Comparison of ENCODE assay signal across 15 cellular contexts in the genomic region with DNA sequence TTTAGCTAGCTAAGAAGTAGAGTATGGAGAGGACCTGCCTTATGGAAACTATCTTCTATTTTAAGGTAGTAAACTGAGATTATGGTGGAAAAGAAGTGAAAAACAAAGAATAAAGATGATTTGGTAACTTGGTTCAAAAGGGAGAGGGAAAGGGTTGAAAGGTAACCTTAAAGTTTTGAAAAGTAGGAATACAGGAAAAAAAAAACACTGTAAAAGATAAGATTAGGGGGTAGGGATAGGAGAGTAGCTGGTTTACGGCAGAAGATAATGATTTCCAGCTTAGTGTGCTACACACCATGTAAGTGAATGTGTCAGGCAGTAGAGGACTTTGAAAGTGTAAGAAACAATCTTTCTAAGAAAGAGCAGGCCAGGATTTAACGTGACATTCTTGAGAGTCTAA. TPM values are rescaled to one million over a fixed set of nuclear protein-coding genes. Genes with fewer than 3 reads are reported as not detected.
A peak's percentile ranks its signal among the peaks of the same experiment; 100 is the strongest.
DNase-seq lines count a peak whose midpoint lies in the region; ATAC-seq and TF ChIP-seq lines count a peak whose summit lies in the region.
"Had no signal": no experiment of that assay in that cellular context is flagged by ENCODE, and none has a peak within 500 bp of the region (broad histone marks: within the 10 kb centered on the region; RNA-seq: fewer than 3 reads in every experiment).

No MANE protein-coding gene starts in this region.

- POLR2A ChIA-PET in SK-N-SH (lab: Yijun Ruan, JAX): no interaction called here

- H3K27ac ChIP-seq in SK-N-SH (ENCODE audit: low read depth in 2 of 2, low read length in 1 of 2): no peak overlapping the region
- 0 out of 2 replicates have a peak overlapping the region, but pooled peaks have one; percentile 8 for H3K27ac ChIP-seq in WERI-Rb-1
- H3K27ac ChIP-seq: KMS-11, Peyer's patch had no signal

- H3K4me1 ChIP-seq in SK-N-SH (ENCODE audit: control insufficient read depth in 1 of 2, insufficient read depth in 2 of 2, low read depth in 1 of 2, low read length in 1 of 2): no peaks in the 10 kb centered on the region
- H3K4me1 ChIP-seq: Peyer's patch had no signal

- H3K27ac Mint-ChIP-seq in memory B cell: peak overlapping the region; percentile 1
- peak overlapping the region; percentile 27 for H3K27ac Mint-ChIP-seq in type B pancreatic cell
- H3K27ac Mint-ChIP-seq in HFFc6: no peak overlapping the region
- H3K27ac Mint-ChIP-seq: CD8-positive, alpha-beta T cell had no signal

- no peak for ATAC-seq in SK-N-SH treated with all-trans-retinoic acid at 6 μM for 48 hours
- no peak for ATAC-seq in memory B cell (ENCODE audit: low read depth)
- ATAC-seq: CD8-positive, alpha-beta T cell; HepG2 had no signal

- H3K4me3 Mint-ChIP-seq in memory B cell: no peak overlapping the region
- no peak overlapping the region for H3K4me3 Mint-ChIP-seq in type B pancreatic cell
- no peak overlapping the region for H3K4me3 Mint-ChIP-seq in HFFc6
- H3K4me3 Mint-ChIP-seq: CD8-positive, alpha-beta T cell had no signal

- H3K9me3 ChIP-seq in SK-N-SH (no peaks in the 10 kb centered on the region), WERI-Rb-1 (ENCODE audit: severe bottlenecking) (no peaks in the 10 kb centered on the region)
- H3K9me3 ChIP-seq: Peyer's patch had no signal

- no peak overlapping the region for H3K9ac ChIP-seq in SK-N-SH
- H3K9ac ChIP-seq: KMS-11 had no signal

- TF ChIP-seq RAD21 in SK-N-SH (IDR thresholded peaks at IDR 0.05; ENCODE audit: low read length): no peak

- no peaks in the 10 kb centered on the region for H3K9me2 ChIP-seq in SK-N-SH

- H3K4me2 ChIP-seq in SK-N-SH: no peak overlapping the region
- H3K4me2 ChIP-seq: KMS-11 had no signal

- no peaks in the 10 kb centered on the region for H3K4me1 Mint-ChIP-seq in memory B cell
- H3K4me1 Mint-ChIP-seq in type B pancreatic cell (ENCODE audit: unreplicated experiment): peaks cover 6% of the 10 kb centered on the region
- H3K4me1 Mint-ChIP-seq in HFFc6 (ENCODE audit: low read depth): no peaks in the 10 kb centered on the region

- WGBS in SK-N-SH (ENCODE audit: low lambda C conversion rate): 73% methylated on average over 2 of the region's 2 CpGs

- 0 out of 2 replicates have a peak overlapping the region, but pooled peaks have one; percentile 27 for H2AFZ ChIP-seq in SK-N-SH (ENCODE audit: low read depth)

- H3K36me3 Mint-ChIP-seq in memory B cell (no peaks in the 10 kb centered on the region), type B pancreatic cell (peaks cover 16% of the 10 kb centered on the region), HFFc6 (ENCODE audit: low read depth) (no peaks in the 10 kb centered on the region)
- H3K36me3 Mint-ChIP-seq: CD8-positive, alpha-beta T cell had no signal

- H3K4me3 ChIP-seq in SK-N-SH (ENCODE audit: low read depth in 2 of 2, low read length in 1 of 2) (no peak overlapping the region), WERI-Rb-1 (ENCODE audit: low read depth, low read length) (no peak overlapping the region)
- H3K4me3 ChIP-seq: Peyer's patch had no signal

- H3K79me2 ChIP-seq in SK-N-SH (ENCODE audit: insufficient read depth): no peaks in the 10 kb centered on the region

- H3K27me3 Mint-ChIP-seq in memory B cell (no peaks in the 10 kb centered on the region), type B pancreatic cell (no peaks in the 10 kb centered on the region), HFFc6 (ENCODE audit: insufficient read depth) (no peaks in the 10 kb centered on the region; the same call in 1 of the 2 replicates)

- H3K9me3 Mint-ChIP-seq in memory B cell (no peaks in the 10 kb centered on the region), type B pancreatic cell (no peaks in the 10 kb centered on the region), HFFc6 (no peaks in the 10 kb centered on the region)
- H3K9me3 Mint-ChIP-seq: CD8-positive, alpha-beta T cell had no signal

- no peaks in the 10 kb centered on the region for H3K27me3 ChIP-seq in SK-N-SH (ENCODE audit: insufficient read depth)
- no peaks in the 10 kb centered on the region for H3K27me3 ChIP-seq in WERI-Rb-1 (ENCODE audit: insufficient read depth, low read depth, severe bottlenecking)
- H3K27me3 ChIP-seq: Peyer's patch had no signal

- CTCF ChIA-PET in SK-N-SH (lab: Yijun Ruan, JAX): interaction anchor here (0.6 to 7.0 kb wide), 8 partner anchors 17 to 482 kb away, joined by 3 to 184 read pairs (median 6); partner anchors contain the start of gene HERC3

- TF ChIP-seq CTCF in SK-N-SH (IDR thresholded peaks at IDR 0.05) (no peak), WERI-Rb-1 (IDR thresholded peaks at IDR 0.05; ENCODE audit: low read depth, low read length) (no peak), type B pancreatic cell (conservative IDR thresholded peaks at IDR 0.05) (no peak), HFFc6 (IDR thresholded peaks at IDR 0.05) (no peak)

- DNase-seq in SK-N-SH: no peak
- no peak for DNase-seq in WERI-Rb-1
- DNase-seq in memory B cell (ENCODE audit: low spot score in 2 of 2): no peak
- DNase-seq in type B pancreatic cell (ENCODE audit: extremely low spot score, unreplicated experiment): no peak
- no peak for DNase-seq in NCI-H2171 treated with DMSO at 0.1 percent for 48 hours (lab: John Stamatoyannopoulos, UW)
- DNase-seq in stimulated activated CD4-positive, alpha-beta T cell treated with anti-CD3 and anti-CD28 coated beads, Interleukin-12 subunit alpha, Interleukin-12 subunit beta, amount 100 ng/mL, for 4 hours: no peak
- DNase-seq in HFFc6: no peak
- DNase-seq: CD8-positive, alpha-beta T cell; NCI-H187 treated with DMSO at 0.1 percent for 48 hours; NCI-H446; NCI-H526 treated with DMSO at 0.1 percent for 48 hours; Peyer's patch had no signal

- H3K36me3 ChIP-seq in SK-N-SH (replicated peaks in 1 of 2; ENCODE audit: control insufficient read depth in 1 of 2, insufficient read depth in 2 of 2, low read length in 1 of 2) (no peaks in the 10 kb centered on the region), WERI-Rb-1 (peaks cover 30% of the 10 kb centered on the region)

- no peak for TF ChIP-seq EP300 in SK-N-SH (IDR thresholded peaks at IDR 0.05; ENCODE audit: borderline replicate concordance in 1 of 2, low read depth in 1 of 2, low read length in 1 of 2)

- no peaks in the 10 kb centered on the region for H3F3A ChIP-seq in SK-N-SH (replicated peaks; ENCODE audit: insufficient read depth)

- H4K20me1 ChIP-seq in SK-N-SH (ENCODE audit: insufficient read depth): no peaks in the 10 kb centered on the region

TF ChIP-seq in SK-N-SH, 30 proteins besides CTCF, POLR2A, EP300 and RAD21 (continues in another document):
- no peak for TF ChIP-seq SIN3A (IDR thresholded peaks at IDR 0.05; ENCODE audit: borderline replicate concordance, low read depth, low read length)
- TF ChIP-seq NFIC (IDR thresholded peaks at IDR 0.05; ENCODE audit: borderline replicate concordance): no peak
- no peak for TF ChIP-seq POLR2AphosphoS5 (IDR thresholded peaks at IDR 0.05; ENCODE audit: low read depth, low read length)

TF ChIP-seq in SK-N-SH treated with all-trans-retinoic acid at 6 μM for 48 hours, 23 proteins besides CTCF, POLR2A, EP300 and RAD21:
- TF ChIP-seq TCF4 (CRISPR knock-in tag; IDR thresholded peaks at IDR 0.05; ENCODE audit: borderline replicate concordance) (no peak), GLIS3 (CRISPR knock-in tag; IDR thresholded peaks at IDR 0.05) (no peak), ZNF565 (CRISPR knock-in tag; conservative IDR thresholded peaks at IDR 0.05; ENCODE audit: low read depth) (no peak), CSDC2 (CRISPR knock-in tag; IDR thresholded peaks at IDR 0.05) (no peak), PATZ1 (CRISPR knock-in tag; IDR thresholded peaks at IDR 0.05; ENCODE audit: borderline replicate concordance) (no peak), TOX (CRISPR knock-in tag; IDR thresholded peaks at IDR 0.05; ENCODE audit: borderline replicate concordance) (no peak), ZC3H10 (CRISPR knock-in tag; IDR thresholded peaks at IDR 0.05) (no peak)
- TF ChIP-seq, protein P1, sequence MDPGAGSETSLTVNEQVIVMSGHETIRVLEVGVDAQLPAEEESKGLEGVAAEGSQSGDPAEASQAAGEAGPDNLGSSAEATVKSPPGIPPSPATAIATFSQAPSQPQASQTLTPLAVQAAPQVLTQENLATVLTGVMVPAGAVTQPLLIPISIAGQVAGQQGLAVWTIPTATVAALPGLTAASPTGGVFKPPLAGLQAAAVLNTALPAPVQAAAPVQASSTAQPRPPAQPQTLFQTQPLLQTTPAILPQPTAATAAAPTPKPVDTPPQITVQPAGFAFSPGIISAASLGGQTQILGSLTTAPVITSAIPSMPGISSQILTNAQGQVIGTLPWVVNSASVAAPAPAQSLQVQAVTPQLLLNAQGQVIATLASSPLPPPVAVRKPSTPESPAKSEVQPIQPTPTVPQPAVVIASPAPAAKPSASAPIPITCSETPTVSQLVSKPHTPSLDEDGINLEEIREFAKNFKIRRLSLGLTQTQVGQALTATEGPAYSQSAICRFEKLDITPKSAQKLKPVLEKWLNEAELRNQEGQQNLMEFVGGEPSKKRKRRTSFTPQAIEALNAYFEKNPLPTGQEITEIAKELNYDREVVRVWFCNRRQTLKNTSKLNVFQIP (CRISPR knock-in tag; IDR thresholded peaks at IDR 0.05; ENCODE audit: borderline replicate concordance, low read depth): no peak

RNA-seq across cellular contexts. Expression of gene FAM13A, which starts 35.3 kb away (rescaled TPM):
- 0.67 and 1.1 TPM in 2 replicates for polyA plus RNA-seq in SK-N-SH (2012; rRNA removed)
- 0.75 and 0.76 TPM in 2 replicates for polyA plus RNA-seq in SK-N-SH (2012; cell fraction: cytosol; rRNA removed)
- 1.8 and 2.2 TPM in 2 replicates for polyA plus RNA-seq in SK-N-SH (2012; cell fraction: nucleus; rRNA removed)
- total RNA-seq in type B pancreatic cell (ENCODE audit: low replicate concordance): 29.5 and 46.8 TPM in 2 replicates
- 10 to 100 TPM in 2 of 6 experiments, 1 to 10 TPM in 4; 8.0 to 11.2 (median 9.7) TPM for total RNA-seq in HFFc6 (2021; fragmentation: NEBNext Ultra II Directional; extraction: Animal tissue kit (Norgen Biotek cat#: 25700))
